ENCODE assay signal across 21 cellular contexts in genomic region chr3:10515884-10516495, GRCh38. TPM values are rescaled to one million over a fixed set of nuclear protein-coding genes. Genes with fewer than 3 reads are reported as not detected.
DNase-seq lines count a peak whose midpoint lies in the region; ATAC-seq and TF ChIP-seq lines count a peak whose summit lies in the region.
"Had no signal": no experiment of that assay in that cellular context is flagged by ENCODE, and none has a peak within 500 bp of the region (broad histone marks: within the 10 kb centered on the region; RNA-seq: fewer than 3 reads in every experiment).

No MANE protein-coding gene starts in this region.

- DNase-seq in ELF-1 (ENCODE audit: low read depth, low spot score) = peak; percentile 42
- no peak for DNase-seq in HFFc6
- no peak for DNase-seq in WERI-Rb-1
- no peak for DNase-seq in neural crest cell (ENCODE audit: low read depth, low spot score)
- DNase-seq: DND-41; gastrocnemius medialis; NCI-H2081 treated with DMSO at 0.1 percent for 48 hours; SJCRH30; stimulated activated CD4-positive, alpha-beta T cell treated with anti-CD3 and anti-CD28 coated beads, Interleukin-1b, Interleukin-23, amount 100 ng/mL, for 48 hours; stimulated activated CD8-positive, alpha-beta memory T cell treated with anti-CD3 and anti-CD28 coated beads, Interleukin-4, amount 100 ng/mL, for 48 hours had no signal

- no peak for TF ChIP-seq POLR2A in GM18505 (IDR thresholded peaks at IDR 0.05; ENCODE audit: borderline replicate concordance, extremely low read depth, insufficient read depth, insufficient read length)

- H3K9me3 ChIP-seq in WERI-Rb-1 (ENCODE audit: severe bottlenecking) = no peaks in the 10 kb centered on the region
- H3K9me3 ChIP-seq: gastrocnemius medialis, prostate gland, SJCRH30, tibial artery had no signal

- H3K4me1 Mint-ChIP-seq in HFFc6 (ENCODE audit: low read depth) = peaks cover 26% of the 10 kb centered on the region
- no peaks in the 10 kb centered on the region for H3K4me1 Mint-ChIP-seq in neural crest cell
- H3K4me1 Mint-ChIP-seq: central memory CD8-positive, alpha-beta T cell had no signal

- H3K4me3 ChIP-seq in WERI-Rb-1 (ENCODE audit: low read depth, low read length) = no peak overlapping the region
- H3K4me3 ChIP-seq: gastrocnemius medialis, prostate gland, SJCRH30, tibial artery had no signal

- TF ChIP-seq CTCF in HFFc6 (IDR thresholded peaks at IDR 0.05) (peak; percentile 28; the same call in 1 of the 2 replicates), WERI-Rb-1 (IDR thresholded peaks at IDR 0.05; ENCODE audit: low read depth, low read length) (peak; percentile 54), neural crest cell (conservative IDR thresholded peaks at IDR 0.05) (no peak)

- ATAC-seq in GM21390 (IDR thresholded peaks at IDR 0.05; ENCODE audit: unreplicated experiment) (no peak), GM18520 (IDR thresholded peaks at IDR 0.05; ENCODE audit: unreplicated experiment) (no peak), HG03342 (IDR thresholded peaks at IDR 0.05; ENCODE audit: unreplicated experiment) (no peak), GM18505 (IDR thresholded peaks at IDR 0.05; ENCODE audit: unreplicated experiment) (no peak)
- ATAC-seq: gastrocnemius medialis had no signal

- H3K36me3 Mint-ChIP-seq in HFFc6 (ENCODE audit: low read depth) (no peaks in the 10 kb centered on the region), neural crest cell (ENCODE audit: low read depth) (no peaks in the 10 kb centered on the region)
- H3K36me3 Mint-ChIP-seq: activated naive CD8-positive, alpha-beta T cell had no signal

- H3K27ac ChIP-seq in WERI-Rb-1 = no peak overlapping the region
- H3K27ac ChIP-seq: prostate gland, SJCRH30, tibial artery, VCaP had no signal

- no peaks in the 10 kb centered on the region for H3K27me3 ChIP-seq in WERI-Rb-1 (ENCODE audit: insufficient read depth, low read depth, severe bottlenecking)
- H3K27me3 ChIP-seq: gastrocnemius medialis had no signal

- peaks cover 51% of the 10 kb centered on the region for H3K27me3 Mint-ChIP-seq in HFFc6 (ENCODE audit: insufficient read depth)
- peaks cover 12% of the 10 kb centered on the region for H3K27me3 Mint-ChIP-seq in neural crest cell (ENCODE audit: low read depth)
- H3K27me3 Mint-ChIP-seq: activated naive CD8-positive, alpha-beta T cell had no signal

- H3K27ac Mint-ChIP-seq in HFFc6 = no peak overlapping the region
- peak overlapping the region; percentile 48 for H3K27ac Mint-ChIP-seq in neural crest cell (ENCODE audit: unreplicated experiment)
- H3K27ac Mint-ChIP-seq: activated naive CD8-positive, alpha-beta T cell had no signal

- H3K4me3 Mint-ChIP-seq in HFFc6 (no peak overlapping the region), neural crest cell (no peak overlapping the region)
- H3K4me3 Mint-ChIP-seq: activated naive CD8-positive, alpha-beta T cell; central memory CD8-positive, alpha-beta T cell had no signal

- H3K36me3 ChIP-seq in WERI-Rb-1 = no peaks in the 10 kb centered on the region
- H3K36me3 ChIP-seq: gastrocnemius medialis, prostate gland, SJCRH30, tibial artery had no signal

- H3K9me3 Mint-ChIP-seq in HFFc6 = no peaks in the 10 kb centered on the region
- no peaks in the 10 kb centered on the region for H3K9me3 Mint-ChIP-seq in neural crest cell
- H3K9me3 Mint-ChIP-seq: central memory CD8-positive, alpha-beta T cell had no signal

RNA-seq across cellular contexts. Expression of gene ATP2B2, which starts 10.6 kb away (rescaled TPM):
- total RNA-seq in HFFc6 (2021; fragmentation: NEBNext Ultra II Directional; extraction: Animal tissue kit (Norgen Biotek cat#: 25700)) = not detected
- 0.23 and 0.42 TPM in 2 replicates for total RNA-seq in neural crest cell
- total RNA-seq: LHCN-M2, mononuclear cell, SJCRH30 had no signal
